Comparison of ENCODE assay signal across 1 cellular context in the genomic region with DNA sequence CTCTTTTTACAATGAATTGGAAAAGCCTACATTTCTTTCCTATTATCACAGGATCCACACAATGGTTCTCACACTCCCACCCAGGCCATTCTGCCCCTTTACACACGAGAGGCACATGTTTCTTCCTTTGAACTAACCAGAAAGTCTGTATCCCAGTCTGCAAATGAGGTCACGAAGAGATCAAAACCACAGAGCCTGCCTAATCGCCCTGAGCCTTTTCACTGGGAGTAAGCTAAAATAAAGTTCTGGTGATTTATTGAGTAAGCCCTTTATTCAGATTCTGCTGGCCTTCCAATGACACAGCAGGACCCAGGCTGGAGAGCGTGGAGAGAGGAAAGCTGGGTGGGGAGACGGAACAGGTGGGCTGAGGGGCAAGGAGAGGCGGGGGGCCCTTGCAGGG.
TF ChIP-seq lines count a peak whose summit lies in the region.

No MANE protein-coding gene starts in this region.

TF ChIP-seq in GM12878, 131 proteins besides CTCF, POLR2A, EP300 and RAD21:
- peak; percentile 20; the same call in 1 of the 2 replicates for TF ChIP-seq RUNX3 (IDR thresholded peaks at IDR 0.05; ENCODE audit: low read length)
- TF ChIP-seq RFX5 (IDR thresholded peaks at IDR 0.05; ENCODE audit: low read depth, low read length), result no peak
